8 cellular contexts compared by ENCODE assay signal in the genomic region with DNA sequence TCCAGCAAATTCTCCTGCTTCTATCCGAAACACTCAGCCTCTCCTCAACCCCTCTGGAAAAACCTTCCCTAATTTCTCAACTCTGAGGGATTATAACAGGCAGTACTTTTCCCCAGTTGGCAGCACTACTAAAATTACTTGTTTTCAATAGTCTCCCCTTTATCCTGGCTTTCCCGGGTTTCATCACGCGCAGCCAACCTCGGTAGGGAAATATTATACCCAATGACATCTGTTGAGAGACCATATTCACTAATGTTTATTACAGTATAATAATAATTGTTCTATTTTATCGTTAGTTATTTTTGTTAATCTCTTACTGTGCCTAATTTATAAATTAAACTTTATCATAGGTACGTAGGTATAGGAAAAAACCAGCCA. TPM values are rescaled to one million over a fixed set of nuclear protein-coding genes. Genes with fewer than 3 reads are reported as not detected.
DNase-seq lines count a peak whose midpoint lies in the region; ATAC-seq, FAIRE-seq and TF ChIP-seq lines count a peak whose summit lies in the region.

No MANE protein-coding gene starts in this region.

- no peak for FAIRE-seq in pancreas (lab: Jason Lieb, UNC)

- CTCF ChIA-PET in RWPE1 (lab: Yijun Ruan, JAX), result interaction anchor here (0.6 kb wide), 2 partner anchors 10 to 111 kb away, joined by 3 read pairs; no protein-coding TSS in a partner anchor

- POLR2A ChIA-PET in RWPE1 (lab: Yijun Ruan, JAX; ENCODE audit: low non-redundant PET), result interaction anchor here (1.1 kb wide), 1 partner anchor 10 kb away, joined by 3 read pairs; no protein-coding TSS in a partner anchor

- no peak for DNase-seq in RWPE1 (ENCODE audit: low spot score)
- peak; percentile 27 for DNase-seq in fibroblast of mammary gland (ENCODE audit: low read depth)
- DNase-seq in pancreas, result no peak
- DNase-seq in NCI-H187 treated with DMSO at 0.1 percent for 48 hours (lab: John Stamatoyannopoulos, UW), result no peak
- no peak for DNase-seq in cerebellar cortex (ENCODE audit: low spot score)
- no peak for DNase-seq in amniotic stem cell (lab: John Stamatoyannopoulos, UW)
- no peak for DNase-seq in inferior parietal cortex (ENCODE audit: extremely low spot score)

- peaks cover 0 to 2% (median 0%) of the 10 kb centered on the region in 3 donors for H3K36me3 ChIP-seq in pancreas

- no peaks in the 10 kb centered on the region for H3K27me3 ChIP-seq in pancreas

- ATAC-seq in GM21619 (IDR thresholded peaks at IDR 0.05; ENCODE audit: unreplicated experiment) (peak; percentile 5), pancreas (peak; percentile 44 to 60 (median 50))

- intact Hi-C loops in pancreas (cut with DNase I), result no loop called here

- H3K27ac ChIP-seq in RWPE1, result peak overlapping the region; percentile 86
- peak overlapping the region; percentile 70 to 89 (median 73) for H3K27ac ChIP-seq in pancreas

- TF ChIP-seq CTCF in RWPE1 (conservative IDR thresholded peaks at IDR 0.05; ENCODE audit: low read depth), result no peak
- TF ChIP-seq CTCF in fibroblast of mammary gland (conservative IDR thresholded peaks at IDR 0.05; ENCODE audit: control insufficient read depth, insufficient read depth, low read depth, low read length), result no peak
- no peak for TF ChIP-seq CTCF in pancreas (IDR thresholded peaks at IDR 0.05)

- 2 to 4% methylated on average over 7 of the region's 7 CpGs for WGBS in pancreas, 2 donors

- peaks cover 0 to 16% (median 10%) of the 10 kb centered on the region in 3 donors for H3K4me1 ChIP-seq in pancreas

- H3K9me3 ChIP-seq in pancreas, result no peaks in the 10 kb centered on the region

- peak overlapping the region; percentile 93 for H3K4me3 ChIP-seq in fibroblast of mammary gland (ENCODE audit: control insufficient read depth, low read depth, low read length)
- H3K4me3 ChIP-seq in pancreas, result peak overlapping the region; percentile 82 to 98 (median 86)

RNA-seq across cellular contexts. Expression of a gene that starts 0.3 kb away (rescaled TPM):
- 10 to 100 TPM in 3 of 6 donors, 1 to 10 TPM in 3; 7.9 to 14.0 (median 10.2) TPM for total RNA-seq in pancreas
- polyA plus RNA-seq in pancreas, result 1 to 10 TPM; 7.2 to 8.6 TPM
